1 cellular context compared by ENCODE assay signal in the genomic region with DNA sequence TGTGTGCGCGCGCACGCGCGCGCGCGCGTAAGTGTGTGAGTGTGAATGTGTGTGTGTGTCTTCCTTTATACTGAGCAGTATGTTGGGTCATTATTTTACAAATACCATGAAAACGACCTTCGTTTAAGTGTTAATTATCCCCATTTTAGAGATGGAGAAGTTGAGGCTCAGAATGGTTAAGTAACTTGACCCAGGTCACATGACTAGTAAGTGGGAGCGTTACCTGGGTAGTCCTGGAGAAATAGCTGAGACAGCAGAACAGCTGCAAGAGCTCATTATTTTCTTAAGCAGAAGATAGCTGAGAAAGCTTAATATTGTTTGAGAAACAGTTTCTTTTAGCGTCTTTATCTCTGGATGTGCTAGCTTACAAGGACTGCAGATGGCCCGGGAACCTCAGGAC.
TF ChIP-seq lines count a peak whose summit lies in the region.

No MANE protein-coding gene starts in this region.

TF ChIP-seq in HepG2, 621 proteins besides CTCF, POLR2A, EP300 and RAD21:
- TF ChIP-seq MAFK (conservative IDR thresholded peaks at IDR 0.05 in 1 of 2, IDR thresholded peaks at IDR 0.05 in 1 of 2; ENCODE audit: low read length in 2 of 2) (peak; percentile 73 to 89; a peak in 3 of 4 replicates), CEBPB (IDR thresholded peaks at IDR 0.05; ENCODE audit: borderline replicate concordance, low read depth, low read length) (no peak), ATF5 (CRISPR knock-in tag; IDR thresholded peaks at IDR 0.05; ENCODE audit: low read depth) (no peak), MAFF (IDR thresholded peaks at IDR 0.05; ENCODE audit: low read depth, low read length) (peak; percentile 77), RFXAP (CRISPR knock-in tag; IDR thresholded peaks at IDR 0.05; ENCODE audit: borderline replicate concordance) (no peak), ZNF629 (CRISPR knock-in tag; conservative IDR thresholded peaks at IDR 0.05) (peak; percentile 77), WIZ (CRISPR knock-in tag; IDR thresholded peaks at IDR 0.05) (no peak), ZNF431 (CRISPR knock-in tag; IDR thresholded peaks at IDR 0.05; ENCODE audit: borderline replicate concordance, low read depth) (no peak), FOXC1 (CRISPR knock-in tag; IDR thresholded peaks at IDR 0.05; ENCODE audit: borderline replicate concordance) (no peak), TOE1 (CRISPR knock-in tag; IDR thresholded peaks at IDR 0.05) (no peak), ELF4 (CRISPR knock-in tag; IDR thresholded peaks at IDR 0.05; ENCODE audit: borderline replicate concordance) (no peak), ZMAT3 (CRISPR knock-in tag; conservative IDR thresholded peaks at IDR 0.05) (no peak), CREBL2 (CRISPR knock-in tag; IDR thresholded peaks at IDR 0.05; ENCODE audit: borderline replicate concordance) (no peak), ZNF75D (CRISPR knock-in tag; IDR thresholded peaks at IDR 0.05; ENCODE audit: borderline replicate concordance) (no peak), ZNF619 (CRISPR knock-in tag; IDR thresholded peaks at IDR 0.05) (no peak), NRL (CRISPR knock-in tag; IDR thresholded peaks at IDR 0.05; ENCODE audit: borderline replicate concordance) (no peak), AHR (CRISPR knock-in tag; IDR thresholded peaks at IDR 0.05) (no peak), KDM6A (CRISPR knock-in tag; IDR thresholded peaks at IDR 0.05; ENCODE audit: low read depth) (no peak), ZSCAN25 (CRISPR knock-in tag; IDR thresholded peaks at IDR 0.05) (no peak), ZNF577 (CRISPR knock-in tag; IDR thresholded peaks at IDR 0.05; ENCODE audit: borderline replicate concordance, low read depth) (no peak), JDP2 (CRISPR knock-in tag; IDR thresholded peaks at IDR 0.05; ENCODE audit: borderline replicate concordance) (no peak), RFX5 (IDR thresholded peaks at IDR 0.05; ENCODE audit: low read depth, low read length) (no peak), ATRX (CRISPR knock-in tag; IDR thresholded peaks at IDR 0.05; ENCODE audit: borderline replicate concordance) (no peak)
- TF ChIP-seq, protein P1, sequence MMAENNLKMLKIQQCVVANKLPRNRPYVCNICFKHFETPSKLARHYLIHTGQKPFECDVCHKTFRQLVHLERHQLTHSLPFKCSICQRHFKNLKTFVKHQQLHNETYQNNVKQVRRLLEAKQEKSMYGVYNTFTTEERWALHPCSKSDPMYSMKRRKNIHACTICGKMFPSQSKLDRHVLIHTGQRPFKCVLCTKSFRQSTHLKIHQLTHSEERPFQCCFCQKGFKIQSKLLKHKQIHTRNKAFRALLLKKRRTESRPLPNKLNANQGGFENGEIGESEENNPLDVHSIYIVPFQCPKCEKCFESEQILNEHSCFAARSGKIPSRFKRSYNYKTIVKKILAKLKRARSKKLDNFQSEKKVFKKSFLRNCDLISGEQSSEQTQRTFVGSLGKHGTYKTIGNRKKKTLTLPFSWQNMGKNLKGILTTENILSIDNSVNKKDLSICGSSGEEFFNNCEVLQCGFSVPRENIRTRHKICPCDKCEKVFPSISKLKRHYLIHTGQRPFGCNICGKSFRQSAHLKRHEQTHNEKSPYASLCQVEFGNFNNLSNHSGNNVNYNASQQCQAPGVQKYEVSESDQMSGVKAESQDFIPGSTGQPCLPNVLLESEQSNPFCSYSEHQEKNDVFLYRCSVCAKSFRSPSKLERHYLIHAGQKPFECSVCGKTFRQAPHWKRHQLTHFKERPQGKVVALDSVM (CRISPR knock-in tag; IDR thresholded peaks at IDR 0.05), result no peak
- TF ChIP-seq, protein P2, sequence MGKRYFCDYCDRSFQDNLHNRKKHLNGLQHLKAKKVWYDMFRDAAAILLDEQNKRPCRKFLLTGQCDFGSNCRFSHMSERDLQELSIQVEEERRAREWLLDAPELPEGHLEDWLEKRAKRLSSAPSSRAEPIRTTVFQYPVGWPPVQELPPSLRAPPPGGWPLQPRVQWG (CRISPR knock-in tag; IDR thresholded peaks at IDR 0.05; ENCODE audit: borderline replicate concordance, low read depth), result no peak
- TF ChIP-seq, protein P3, sequence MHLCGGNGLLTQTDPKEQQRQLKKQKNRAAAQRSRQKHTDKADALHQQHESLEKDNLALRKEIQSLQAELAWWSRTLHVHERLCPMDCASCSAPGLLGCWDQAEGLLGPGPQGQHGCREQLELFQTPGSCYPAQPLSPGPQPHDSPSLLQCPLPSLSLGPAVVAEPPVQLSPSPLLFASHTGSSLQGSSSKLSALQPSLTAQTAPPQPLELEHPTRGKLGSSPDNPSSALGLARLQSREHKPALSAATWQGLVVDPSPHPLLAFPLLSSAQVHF (CRISPR knock-in tag; IDR thresholded peaks at IDR 0.05), result no peak
